8 cellular contexts compared by ENCODE assay signal in the genomic region with DNA sequence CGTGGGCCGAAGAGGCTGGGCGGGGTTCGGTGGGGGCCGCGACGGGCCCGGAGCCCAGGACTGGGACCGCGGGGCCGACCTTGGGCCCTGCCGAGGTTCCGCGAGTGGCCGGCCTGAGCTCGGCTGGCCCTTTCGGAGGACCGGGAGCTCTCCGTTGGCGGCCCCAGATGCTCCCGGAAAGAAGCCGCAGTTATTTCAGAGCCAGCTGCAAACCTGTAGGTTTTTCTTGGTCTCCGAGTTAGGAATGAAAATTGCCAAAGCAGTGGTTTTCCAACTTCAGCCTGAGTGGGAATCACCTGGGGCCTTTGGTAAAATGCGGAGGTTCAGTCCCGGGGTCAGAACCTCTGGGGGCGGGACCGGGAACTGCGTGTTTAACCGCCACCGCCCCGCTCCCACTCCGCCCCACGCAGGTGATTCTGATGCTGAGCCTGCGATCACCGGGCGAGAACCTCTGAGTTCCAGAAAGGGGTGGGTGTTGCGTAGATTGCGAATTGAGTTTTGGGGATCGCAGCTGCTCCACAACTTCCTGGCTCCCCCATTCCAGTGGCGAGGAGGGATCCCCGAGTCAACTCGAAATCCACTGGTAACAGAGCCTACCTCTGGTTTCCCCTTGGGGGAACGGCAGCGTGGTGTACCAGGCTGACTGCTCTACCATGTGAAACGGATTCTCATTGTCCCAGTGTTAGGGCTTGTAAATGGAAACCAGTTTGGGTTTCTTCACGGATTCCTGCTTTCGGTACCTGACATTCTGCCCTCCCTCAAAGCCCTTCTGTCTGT. TPM values are rescaled to one million over a fixed set of nuclear protein-coding genes. Genes with fewer than 3 reads are reported as not detected.
DNase-seq lines count a peak whose midpoint lies in the region; ATAC-seq, FAIRE-seq and TF ChIP-seq lines count a peak whose summit lies in the region.
"Not testable (repeated sequence)": the region's sequence is repeated elsewhere in the genome, so short reads cannot be mapped to it uniquely, and the experiment has no call there.

No MANE protein-coding gene starts in this region.

- not testable (repeated sequence) for H2AFZ ChIP-seq in HepG2 (ENCODE audit: low read length)

- H3K9me3 Mint-ChIP-seq in activated T-cell treated with anti-CD3 and anti-CD28 coated beads, Interleukin-2, amount 50 U/mL, for 24 hours; effector memory CD8-positive, alpha-beta T cell: not testable (repeated sequence)

- TSS peak; percentile 62 for BruUV-seq in HepG2 (replicated peaks; lab: Mats Ljungman, UMichigan)

- under 1% methylated on average over 29 of the region's 47 CpGs for WGBS in HepG2 (ENCODE audit: low lambda C conversion rate)
- WGBS in transverse colon (ENCODE audit: low coverage in 1 of 2), 2 donors: 3 to 5% methylated on average over 12 to 28 of the region's 47 CpGs

- FAIRE-seq in HepG2 (lab: Jason Lieb, UNC): not testable (repeated sequence)

- DNase-seq in RPMI8226 (peak; percentile 61), transverse colon (peak; percentile 54)
- peak; percentile 77 for DNase-seq in activated T-cell treated with anti-CD3 and anti-CD28 coated beads, Interleukin-2, amount 50 U/mL, for 24 hours
- peak; percentile 54 to 64 (median 61) for DNase-seq in effector memory CD8-positive, alpha-beta T cell
- DNase-seq in HepG2 (ENCODE audit: low spot score): not testable (repeated sequence)

- POLR2A ChIA-PET in HepG2 (lab: Yijun Ruan, JAX): interaction anchor here (0.6 to 1.0 kb wide), 2 partner anchors 19 to 20 kb away, joined by 3 read pairs; no protein-coding TSS in a partner anchor

- H3K9me3 ChIP-seq in HepG2 (ENCODE audit: low read length); skeletal muscle tissue (ENCODE audit: control insufficient read depth in 3 of 3, low read length in 3 of 3); transverse colon: not testable (repeated sequence)

- in situ Hi-C loops in HepG2 (cut with HindIII; ENCODE audit: extremely low pct_ligation_motif_present, low pct_unique_long_range_greater_than_20kb); transverse colon (cut with MboI; ENCODE audit: low pct_ligation_motif_present in 1 of 4, low pct_unique_long_range_greater_than_20kb in 1 of 4, low sequenced_read_pairs in 3 of 4): not testable (repeated sequence)

- CTCF ChIA-PET in HepG2 (lab: Yijun Ruan, JAX; ENCODE audit: low intra/inter-chr PET ratio, low total read pairs): not testable (repeated sequence)

- H3K27me3 Mint-ChIP-seq in activated T-cell treated with anti-CD3 and anti-CD28 coated beads, Interleukin-2, amount 50 U/mL, for 24 hours; effector memory CD8-positive, alpha-beta T cell: not testable (repeated sequence)

- H3K4me2 ChIP-seq in HepG2 (ENCODE audit: low read depth, low read length): peak overlapping the region; percentile 95

- not testable (repeated sequence) for TF ChIP-seq POLR2A in HepG2 (IDR thresholded peaks at IDR 0.05; ENCODE audit: insufficient read depth in 1 of 2, low read depth in 2 of 2, low read length in 2 of 2); transverse colon (IDR thresholded peaks at IDR 0.05)

- not testable (repeated sequence) for TF ChIP-seq CTCF in GM12875 (IDR thresholded peaks at IDR 0.05; ENCODE audit: borderline replicate concordance, insufficient read depth, low read depth, low read length); HepG2 (CRISPR knock-in tag; IDR thresholded peaks at IDR 0.05)
- TF ChIP-seq CTCF in transverse colon (IDR thresholded peaks at IDR 0.05): peak in 4 of 5 experiments; percentile 26 to 63 (median 41)

- H3K4me3 Mint-ChIP-seq in activated T-cell treated with anti-CD3 and anti-CD28 coated beads, Interleukin-2, amount 50 U/mL, for 24 hours: peak overlapping the region; percentile 92
- H3K4me3 Mint-ChIP-seq in effector memory CD8-positive, alpha-beta T cell: peak overlapping the region; percentile 87 to 88

- H3K36me3 ChIP-seq in HepG2 (replicated peaks in 1 of 2; ENCODE audit: control insufficient read depth in 1 of 2, insufficient read depth in 2 of 2, low read length in 2 of 2); skeletal muscle tissue (ENCODE audit: control insufficient read depth in 3 of 3, insufficient read depth in 3 of 3, low read length in 3 of 3); transverse colon: not testable (repeated sequence)

- H3K27ac ChIP-seq in HepG2 (ENCODE audit: extremely low read length, insufficient read depth, low read length) (peak overlapping the region; percentile 74), skeletal muscle tissue (ENCODE audit: low read depth, low read length) (peak overlapping the region; percentile 82), transverse colon (peak overlapping the region; percentile 90 to 98 (median 94))

- H3K27me3 ChIP-seq in HepG2 (ENCODE audit: control insufficient read depth in 1 of 2, insufficient read depth in 2 of 2, low read length in 2 of 2); skeletal muscle tissue (ENCODE audit: control insufficient read depth in 3 of 3, insufficient read depth in 3 of 3, low read length in 3 of 3); transverse colon: not testable (repeated sequence)

- TF ChIP-seq RAD21 in HepG2 (CRISPR knock-in tag; IDR thresholded peaks at IDR 0.05): not testable (repeated sequence)

- intact Hi-C loops in HepG2 (cut with micrococcal nuclease; ENCODE audit: unreplicated experiment); transverse colon (cut with DNase I; ENCODE audit: low total_unique reads): not testable (repeated sequence)

- H3K9ac ChIP-seq in HepG2 (ENCODE audit: insufficient read depth, low read depth, low read length) (peak overlapping the region; percentile 92), skeletal muscle tissue (ENCODE audit: low read depth in 1 of 3, low read length in 3 of 3) (peak overlapping the region; percentile 85 to 93 (median 92))

- not testable (repeated sequence) for TF ChIP-seq EP300 in HepG2 (IDR thresholded peaks at IDR 0.05; ENCODE audit: low read depth in 2 of 2, low read length in 2 of 2); HepG2 (CRISPR knock-in tag; IDR thresholded peaks at IDR 0.05; ENCODE audit: borderline replicate concordance); transverse colon (IDR thresholded peaks at IDR 0.05; ENCODE audit: low read depth)

- H3K79me2 ChIP-seq in HepG2 (ENCODE audit: insufficient read depth, low read length): peaks cover 54% of the 10 kb centered on the region

- peaks cover 24% of the 10 kb centered on the region for H3K36me3 Mint-ChIP-seq in activated T-cell treated with anti-CD3 and anti-CD28 coated beads, Interleukin-2, amount 50 U/mL, for 24 hours (ENCODE audit: low read depth)
- H3K36me3 Mint-ChIP-seq in effector memory CD8-positive, alpha-beta T cell (ENCODE audit: insufficient read depth): peaks cover 24% of the 10 kb centered on the region

- ATAC-seq in HG03378 (IDR thresholded peaks at IDR 0.05; ENCODE audit: unreplicated experiment) (peak; percentile 10), HepG2 (peak; percentile 21)
- ATAC-seq in effector memory CD8-positive, alpha-beta T cell (replicated peaks): peak; percentile 40

- H4K20me1 ChIP-seq in HepG2 (ENCODE audit: insufficient read depth, low read length): peaks cover 27% of the 10 kb centered on the region

- H3K4me1 ChIP-seq in HepG2 (ENCODE audit: insufficient read depth, low read length) (peaks cover 51% of the 10 kb centered on the region), transverse colon (peaks cover 9 to 49% (median 21%) of the 10 kb centered on the region in 4 donors)
- not testable (repeated sequence) for H3K4me1 ChIP-seq in skeletal muscle tissue (ENCODE audit: control insufficient read depth in 3 of 3, insufficient read depth in 3 of 3, low read length in 3 of 3)

- peaks cover 31% of the 10 kb centered on the region for H3K4me1 Mint-ChIP-seq in activated T-cell treated with anti-CD3 and anti-CD28 coated beads, Interleukin-2, amount 50 U/mL, for 24 hours (ENCODE audit: low read depth)
- peaks cover 7 to 32% of the 10 kb centered on the region in 2 donors for H3K4me1 Mint-ChIP-seq in effector memory CD8-positive, alpha-beta T cell (ENCODE audit: low read depth in 2 of 2)

- peak overlapping the region; percentile 96 for H3K4me3 ChIP-seq in GM12875 (ENCODE audit: low read depth, low read length)
- H3K4me3 ChIP-seq in HepG2 (replicated peaks in 1 of 3; ENCODE audit: insufficient read depth in 1 of 3, low read depth in 2 of 3, low read length in 3 of 3): peak overlapping the region; percentile 80 to 99 (median 85)
- peak overlapping the region; percentile 75 to 93 (median 91) for H3K4me3 ChIP-seq in skeletal muscle tissue (ENCODE audit: low read length in 3 of 3)
- peak overlapping the region; percentile 56 to 91 (median 86) for H3K4me3 ChIP-seq in transverse colon

- peak overlapping the region; percentile 91 for H3K27ac Mint-ChIP-seq in activated T-cell treated with anti-CD3 and anti-CD28 coated beads, Interleukin-2, amount 50 U/mL, for 24 hours
- H3K27ac Mint-ChIP-seq in effector memory CD8-positive, alpha-beta T cell: peak overlapping the region; percentile 87 to 90

RNA-seq across cellular contexts. Expression of a gene that starts 0.8 kb away (rescaled TPM):
- 169 and 249 TPM in 2 replicates for total RNA-seq in HepG2 (2016; rRNA removed; fragmentation: Illumina TruSeq; extraction: Trizol)
- total RNA-seq in HepG2 (2016; cell fraction: cytosol; rRNA removed; fragmentation: Illumina TruSeq; extraction: Trizol; ENCODE audit: low read depth): 29.3 and 30.1 TPM in 2 replicates
- total RNA-seq in HepG2 (2016; cell fraction: insoluble cytoplasmic fraction; rRNA removed; fragmentation: Illumina TruSeq; extraction: Trizol): 167 and 227 TPM in 2 replicates
- total RNA-seq in HepG2 (2016; cell fraction: membrane; rRNA removed; fragmentation: Illumina TruSeq; extraction: Trizol): 76.3 and 82.8 TPM in 2 replicates
- total RNA-seq in HepG2 (2016; cell fraction: nucleus; rRNA removed; fragmentation: Illumina TruSeq; extraction: Trizol): 116 and 122 TPM in 2 replicates
- polyA plus RNA-seq in HepG2 (2011; rRNA removed): 123 and 133 TPM in 2 replicates
- polyA plus RNA-seq in HepG2 (2011; cell fraction: cytosol; rRNA removed): 73.0 and 84.6 TPM in 2 replicates
- polyA plus RNA-seq in HepG2 (2011; cell fraction: nucleus; rRNA removed): 157 and 195 TPM in 2 replicates
- 92.3 and 114 TPM in 2 replicates for polyA plus RNA-seq in HepG2 (2012)
- polyA plus RNA-seq in HepG2 (2016; cell fraction: cytosol; fragmentation: Illumina TruSeq; extraction: Trizol; ENCODE audit: low read depth): 11.7 and 12.8 TPM in 2 replicates
- polyA plus RNA-seq in HepG2 (2016; cell fraction: insoluble cytoplasmic fraction; fragmentation: Illumina TruSeq; extraction: Trizol; ENCODE audit: low read depth): 160 and 180 TPM in 2 replicates
- polyA plus RNA-seq in HepG2 (2016; cell fraction: membrane; fragmentation: Illumina TruSeq; extraction: Trizol; ENCODE audit: low read depth): 34.7 and 36.5 TPM in 2 replicates
- 194 and 214 TPM in 2 replicates for polyA plus RNA-seq in HepG2 (2016; cell fraction: nucleus; fragmentation: Illumina TruSeq; extraction: Trizol; ENCODE audit: insufficient read depth, low read depth)
- polyA minus RNA-seq in HepG2 (2011; rRNA and poly(A)+ RNA removed; ENCODE audit: low replicate concordance): 160 and 261 TPM in 2 replicates
- polyA minus RNA-seq in HepG2 (2011; cell fraction: cytosol; rRNA and poly(A)+ RNA removed): 82.4 and 91.4 TPM in 2 replicates
- 115 and 127 TPM in 2 replicates for polyA minus RNA-seq in HepG2 (2011; cell fraction: nucleus; rRNA and poly(A)+ RNA removed)
- total RNA-seq in skeletal muscle tissue: 36.0 TPM
- total RNA-seq in transverse colon: 100 to 1,000 TPM in 3 of 4 donors, 10 to 100 TPM in 1; 95.8 to 162 (median 133) TPM

RNA-seq across cellular contexts. Expression of a gene that starts 38.4 kb away (rescaled TPM):
- total RNA-seq in HepG2 (2016; rRNA removed; fragmentation: Illumina TruSeq; extraction: Trizol): 36.2 and 75.9 TPM in 2 replicates
- total RNA-seq in HepG2 (2016; cell fraction: cytosol; rRNA removed; fragmentation: Illumina TruSeq; extraction: Trizol; ENCODE audit: low read depth): 34.0 and 35.5 TPM in 2 replicates
- total RNA-seq in HepG2 (2016; cell fraction: insoluble cytoplasmic fraction; rRNA removed; fragmentation: Illumina TruSeq; extraction: Trizol): 30.0 and 79.6 TPM in 2 replicates
- 24.9 and 29.8 TPM in 2 replicates for total RNA-seq in HepG2 (2016; cell fraction: membrane; rRNA removed; fragmentation: Illumina TruSeq; extraction: Trizol)
- 104 and 124 TPM in 2 replicates for total RNA-seq in HepG2 (2016; cell fraction: nucleus; rRNA removed; fragmentation: Illumina TruSeq; extraction: Trizol)
- 183 and 205 TPM in 2 replicates for polyA plus RNA-seq in HepG2 (2011; rRNA removed)
- 51.3 and 61.8 TPM in 2 replicates for polyA plus RNA-seq in HepG2 (2011; cell fraction: cytosol; rRNA removed)
- 924 and 979 TPM in 2 replicates for polyA plus RNA-seq in HepG2 (2011; cell fraction: nucleus; rRNA removed)
- 192 and 342 TPM in 2 replicates for polyA plus RNA-seq in HepG2 (2012)
- 11.9 and 14.0 TPM in 2 replicates for polyA plus RNA-seq in HepG2 (2016; cell fraction: cytosol; fragmentation: Illumina TruSeq; extraction: Trizol; ENCODE audit: low read depth)
- 44.5 and 55.7 TPM in 2 replicates for polyA plus RNA-seq in HepG2 (2016; cell fraction: insoluble cytoplasmic fraction; fragmentation: Illumina TruSeq; extraction: Trizol; ENCODE audit: low read depth)
- polyA plus RNA-seq in HepG2 (2016; cell fraction: membrane; fragmentation: Illumina TruSeq; extraction: Trizol; ENCODE audit: low read depth): 21.0 and 26.0 TPM in 2 replicates
- 410 and 416 TPM in 2 replicates for polyA plus RNA-seq in HepG2 (2016; cell fraction: nucleus; fragmentation: Illumina TruSeq; extraction: Trizol; ENCODE audit: insufficient read depth, low read depth)
- polyA minus RNA-seq in HepG2 (2011; rRNA and poly(A)+ RNA removed; ENCODE audit: low replicate concordance): 19.4 and 69.4 TPM in 2 replicates
- polyA minus RNA-seq in HepG2 (2011; cell fraction: cytosol; rRNA and poly(A)+ RNA removed): 20.8 and 23.0 TPM in 2 replicates
- polyA minus RNA-seq in HepG2 (2011; cell fraction: nucleus; rRNA and poly(A)+ RNA removed): 224 and 250 TPM in 2 replicates
- 35.5 TPM for total RNA-seq in skeletal muscle tissue
- total RNA-seq in transverse colon: 100 to 1,000 TPM in 1 of 4 donors, 10 to 100 TPM in 3; 47.8 to 115 (median 73.7) TPM
